Comparison of ENCODE assay signal across 8 cellular contexts in the genomic region with DNA sequence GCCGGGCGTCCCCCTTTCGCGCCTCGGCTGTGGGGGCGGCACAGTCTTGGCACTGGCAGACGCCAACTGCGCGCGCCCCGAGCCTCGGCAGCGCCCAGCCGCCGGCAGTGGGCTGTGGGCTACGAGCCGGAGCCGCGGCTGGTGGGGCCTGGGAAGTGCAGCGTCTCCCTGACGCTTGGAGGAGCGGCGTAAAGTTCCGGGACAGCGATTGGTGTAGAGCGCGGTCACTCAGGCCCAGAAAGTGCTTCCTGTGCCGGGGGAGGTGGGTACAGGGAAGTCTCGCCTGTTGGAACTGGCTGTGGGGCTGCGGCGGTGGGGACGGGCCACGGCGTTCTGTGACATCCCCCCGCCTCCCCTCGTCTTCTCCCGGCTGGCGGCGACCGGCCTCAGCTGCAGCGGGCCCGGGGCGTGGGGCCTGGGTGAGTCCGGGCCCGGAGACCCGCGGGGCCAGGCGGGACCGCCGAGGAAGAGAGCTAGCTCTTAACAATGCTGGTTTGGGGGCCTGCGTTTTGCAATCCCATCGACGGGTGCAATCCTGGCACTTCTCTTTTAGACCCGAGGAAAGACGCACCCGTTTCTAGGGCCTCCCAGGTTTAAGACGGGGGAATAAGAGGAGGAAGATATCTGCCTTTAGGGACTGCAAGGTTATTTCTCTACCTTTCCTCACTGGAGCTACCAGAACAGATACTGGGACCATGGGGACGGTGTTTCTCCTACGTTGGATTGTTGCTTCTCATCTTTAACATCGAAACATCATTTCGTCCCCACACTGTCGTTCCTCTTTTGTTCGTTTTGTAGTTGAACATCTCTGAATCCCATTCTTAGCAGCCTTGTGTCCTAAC. TPM values are rescaled to one million over a fixed set of nuclear protein-coding genes. Genes with fewer than 3 reads are reported as not detected.
A peak's percentile ranks its signal among the peaks of the same experiment; 100 is the strongest.
DNase-seq lines count a peak whose midpoint lies in the region; ATAC-seq and TF ChIP-seq lines count a peak whose summit lies in the region.

A gene (minus strand): TSS at position 157 of the 842 bp plus-strand sequence. CDS start 233 bp downstream, outside the sequence.
A gene (plus strand): TSS at position 265 of the 842 bp plus-strand sequence. CDS start 4,575 bp downstream, outside the sequence.

- peak; percentile 92 to 97 (median 94) for DNase-seq in CD4-positive, alpha-beta T cell
- DNase-seq in NCI-H82 (lab: John Stamatoyannopoulos, UW), result peak; percentile 97
- peak; percentile 98 for DNase-seq in activated CD4-positive, alpha-beta memory T cell treated with anti-CD3 and anti-CD28 coated beads for 36 hours
- peak; percentile 96 to 99 (median 97) for DNase-seq in dorsolateral prefrontal cortex
- DNase-seq in right lobe of liver, result peak; percentile 98 to 99 (median 99)
- peak; percentile 93 to 94 for DNase-seq in stimulated activated CD4-positive, alpha-beta T cell treated with anti-CD3 and anti-CD28 coated beads, Interleukin-4, amount 100 ng/mL, for 4 hours

- H3K27ac Mint-ChIP-seq in CD4-positive, alpha-beta T cell, result peak within 1 kb of the TSS; percentile 93
- peak within 1 kb of the TSS; percentile 80 for H3K27ac Mint-ChIP-seq in activated CD4-positive, alpha-beta memory T cell treated with anti-CD3 and anti-CD28 coated beads for 36 hours

- TF ChIP-seq CTCF in CD4-positive, alpha-beta T cell (IDR thresholded peaks at IDR 0.05), result no peak
- TF ChIP-seq CTCF in dorsolateral prefrontal cortex (IDR thresholded peaks at IDR 0.05 in 54 of 56, conservative IDR thresholded peaks at IDR 0.05 in 2 of 56; ENCODE audit: low read depth in 1 of 56, partially characterized antibody in 56 of 56) (peak in 38 of 56 donors; percentile 7 to 56 (median 33)), right lobe of liver (IDR thresholded peaks at IDR 0.05) (peak; percentile 18 to 55 (median 26))

- H3K36me3 Mint-ChIP-seq in CD4-positive, alpha-beta T cell (ENCODE audit: low read depth), result peaks cover 34% of the 10 kb centered on the region
- peaks cover 7% of the 10 kb centered on the region for H3K36me3 Mint-ChIP-seq in activated CD4-positive, alpha-beta memory T cell treated with anti-CD3 and anti-CD28 coated beads for 36 hours

- H3K4me3 ChIP-seq in dorsolateral prefrontal cortex (peak within 1 kb of the TSS; percentile 46 to 97 (median 90)), right lobe of liver (peak within 1 kb of the TSS; percentile 84 to 92 (median 87))

- POLR2A ChIA-PET in CD4-positive, alpha-beta T cell (lab: Charles Lee), result interaction anchor here (0.6 to 2.1 kb wide), 7 partner anchors 10 to 215 kb away, joined by 3 to 14 read pairs (median 3); a partner anchor contains a TSS
- POLR2A ChIA-PET in activated CD4-positive, alpha-beta memory T cell treated with anti-CD3 and anti-CD28 coated beads for 36 hours (lab: Charles Lee), result interaction anchor here (0.7 to 1.1 kb wide), 3 partner anchors 154 to 215 kb away, joined by 3 to 6 read pairs (median 3); a partner anchor contains a TSS

- H3K4me1 ChIP-seq in right lobe of liver, result peaks cover 0 to 22% (median 0%) of the 10 kb centered on the region in 4 donors

- H3K27ac ChIP-seq in CD4-positive, alpha-beta T cell (ENCODE audit: low read depth, low read length), result peak within 1 kb of the TSS; percentile 79
- peak within 1 kb of the TSS in 58 of 59 donors; percentile 3 to 95 (median 86) for H3K27ac ChIP-seq in dorsolateral prefrontal cortex
- peak within 1 kb of the TSS; percentile 84 to 85 (median 85) for H3K27ac ChIP-seq in right lobe of liver

- no peaks in the 10 kb centered on the region for H3K9me3 ChIP-seq in CD4-positive, alpha-beta T cell (ENCODE audit: control insufficient read depth, low read length)
- H3K9me3 ChIP-seq in right lobe of liver, result no peaks in the 10 kb centered on the region

- H3K4me3 Mint-ChIP-seq in CD4-positive, alpha-beta T cell, result peak within 1 kb of the TSS; percentile 94
- peak within 1 kb of the TSS; percentile 85 for H3K4me3 Mint-ChIP-seq in activated CD4-positive, alpha-beta memory T cell treated with anti-CD3 and anti-CD28 coated beads for 36 hours

- intact Hi-C loops in CD4-positive, alpha-beta T cell (cut with DNase I, micrococcal nuclease), result loop anchor here (1.0 to 10.0 kb wide), 6 partner anchors 153 to 1166 kb away; a partner anchor contains a TSS
- intact Hi-C loops in activated CD4-positive, alpha-beta memory T cell treated with anti-CD3 and anti-CD28 coated beads for 36 hours (cut with micrococcal nuclease), result loop anchor here (1.0 to 2.0 kb wide), 5 partner anchors 64 to 741 kb away; a partner anchor contains a TSS
- intact Hi-C loops in dorsolateral prefrontal cortex (cut with DNase I) (loop anchor here (2.0 to 10.0 kb wide), 3 partner anchors 152 to 184 kb away; a partner anchor contains a TSS), right lobe of liver (cut with DNase I) (no loop called here)

- peak; percentile 97 for TF ChIP-seq POLR2A in right lobe of liver (IDR thresholded peaks at IDR 0.05)

- H3K4me1 Mint-ChIP-seq in CD4-positive, alpha-beta T cell (ENCODE audit: low read depth), result peaks cover 56% of the 10 kb centered on the region
- H3K4me1 Mint-ChIP-seq in activated CD4-positive, alpha-beta memory T cell treated with anti-CD3 and anti-CD28 coated beads for 36 hours (ENCODE audit: low read depth), result peaks cover 35% of the 10 kb centered on the region

- H3K27me3 ChIP-seq in CD4-positive, alpha-beta T cell (ENCODE audit: control insufficient read depth, insufficient read depth, low read length), result no peaks in the 10 kb centered on the region
- H3K27me3 ChIP-seq in dorsolateral prefrontal cortex (no peaks in the 10 kb centered on the region), right lobe of liver (no peaks in the 10 kb centered on the region)

- H3K9me3 Mint-ChIP-seq in CD4-positive, alpha-beta T cell, result no peaks in the 10 kb centered on the region
- H3K9me3 Mint-ChIP-seq in activated CD4-positive, alpha-beta memory T cell treated with anti-CD3 and anti-CD28 coated beads for 36 hours, result no peaks in the 10 kb centered on the region

- no peaks in the 10 kb centered on the region for H3K27me3 Mint-ChIP-seq in CD4-positive, alpha-beta T cell
- H3K27me3 Mint-ChIP-seq in activated CD4-positive, alpha-beta memory T cell treated with anti-CD3 and anti-CD28 coated beads for 36 hours, result no peaks in the 10 kb centered on the region

- CTCF ChIA-PET in CD4-positive, alpha-beta T cell (lab: Charles Lee), result no interaction called here
- CTCF ChIA-PET in activated CD4-positive, alpha-beta memory T cell treated with anti-CD3 and anti-CD28 coated beads for 36 hours (lab: Charles Lee), result interaction anchor here (1.4 kb wide), 1 partner anchor 190 kb away, joined by 5 read pairs; no protein-coding TSS in a partner anchor

- H3K36me3 ChIP-seq in right lobe of liver, result peaks cover 0 to 12% (median 0%) of the 10 kb centered on the region in 4 donors

- peak; percentile 99 for ATAC-seq in CD4-positive, alpha-beta T cell (ENCODE audit: poor library complexity)
- peak; percentile 99 for ATAC-seq in GM19397 (IDR thresholded peaks at IDR 0.05; ENCODE audit: unreplicated experiment)
- ATAC-seq in HG03571 (IDR thresholded peaks at IDR 0.05; ENCODE audit: unreplicated experiment), result peak; percentile 99
- peak; percentile 99 to 100 (median 99) for ATAC-seq in right lobe of liver

- WGBS in right lobe of liver (ENCODE audit: insufficient coverage, low coverage, low lambda C conversion rate, missing lambda C conversion rate), result 0% methylated on average over 18 of the region's 63 CpGs

RNA-seq across cellular contexts. Expression of the first gene that starts in this region (rescaled TPM):
- 10 to 100 TPM in 1 of 2 experiments, 1 to 10 TPM in 1; 9.9 to 10.5 TPM for total RNA-seq in CD4-positive, alpha-beta T cell
- total RNA-seq in activated CD4-positive, alpha-beta memory T cell treated with anti-CD3 and anti-CD28 coated beads for 36 hours, result 10 to 100 TPM; 19.4 to 19.8 TPM
- total RNA-seq in dorsolateral prefrontal cortex, result 10 to 100 TPM in 74 of 120 experiments, 1 to 10 TPM in 46; 6.1 to 15.7 (median 10.6) TPM
- 10 to 100 TPM in 1 of 6 experiments, 1 to 10 TPM in 5; 8.4 to 10.4 (median 8.5) TPM for total RNA-seq in right lobe of liver

RNA-seq across cellular contexts. Expression of the second gene that starts in this region (rescaled TPM):
- 10 to 100 TPM; 14.7 to 19.2 TPM for total RNA-seq in CD4-positive, alpha-beta T cell
- 10 to 100 TPM; 29.7 to 30.2 TPM for total RNA-seq in activated CD4-positive, alpha-beta memory T cell treated with anti-CD3 and anti-CD28 coated beads for 36 hours
- total RNA-seq in dorsolateral prefrontal cortex (10 to 100 TPM; 32.4 to 73.9 (median 52.2) TPM), right lobe of liver (10 to 100 TPM; 14.3 to 30.8 (median 16.0) TPM)

Comparison
In these comparisons a context has a peak if more than half of its experiments do, and no peak if none do; other contexts are left out.
1. Peak in every context shown above with its lines: DNase-seq, ATAC-seq, H3K4me3 ChIP-seq and H3K27ac ChIP-seq.
2. intact Hi-C loops: an anchor here in CD4-positive, alpha-beta T cell (1.0 to 10.0 kb wide), activated CD4-positive, alpha-beta memory T cell treated with anti-CD3 and anti-CD28 coated beads for 36 hours (1.0 to 2.0 kb wide) and dorsolateral prefrontal cortex (2.0 to 10.0 kb wide); none called in right lobe of liver.